28 cellular contexts compared by ENCODE assay signal in genomic region chr2:138497294-138497693, GRCh38. TPM values are rescaled to one million over a fixed set of nuclear protein-coding genes. Genes with fewer than 3 reads are reported as not detected.
DNase-seq lines count a peak whose midpoint lies in the region; ATAC-seq, FAIRE-seq and TF ChIP-seq lines count a peak whose summit lies in the region.
"Had no signal": no experiment of that assay in that cellular context is flagged by ENCODE, and none has a peak within 500 bp of the region (broad histone marks: within the 10 kb centered on the region; RNA-seq: fewer than 3 reads in every experiment).

No MANE protein-coding gene starts in this region.

- no peaks in the 10 kb centered on the region; a peak in 1 of 5 replicates for H3K27me3 ChIP-seq in HepG2 (ENCODE audit: control insufficient read depth in 1 of 2, insufficient read depth in 2 of 2, low read length in 2 of 2)
- no peaks in the 10 kb centered on the region for H3K27me3 ChIP-seq in right lobe of liver
- H3K27me3 ChIP-seq in endothelial cell of umbilical vein (ENCODE audit: control insufficient read depth in 2 of 2, insufficient read depth in 2 of 2, low read length in 2 of 2), result no peaks in the 10 kb centered on the region
- no peaks in the 10 kb centered on the region for H3K27me3 ChIP-seq in GM23248 (replicated peaks; ENCODE audit: insufficient read depth)
- H3K27me3 ChIP-seq: BLaER1 treated with 17β-estradiol and CSF1 and Interleukin-3, amounts not matched to agents 10 nM and 100 nM had no signal

- H3K4me1 Mint-ChIP-seq in activated CD8-positive, alpha-beta T cell treated with anti-CD3 and anti-CD28 coated beads for 36 hours (ENCODE audit: low read depth), result peaks cover 13% of the 10 kb centered on the region
- peaks cover 8% of the 10 kb centered on the region for H3K4me1 Mint-ChIP-seq in activated CD8-positive, alpha-beta T cell treated with anti-CD3 and anti-CD28 coated beads, Interleukin-2, amount 10 ng/mL, durations not matched to agents 7 days and 5 days (ENCODE audit: low read depth)
- peaks cover 12% of the 10 kb centered on the region for H3K4me1 Mint-ChIP-seq in activated B cell treated with CpG ODN at 0.5 μM for 24 hours

- BruUV-seq in HepG2 (replicated peaks; lab: Mats Ljungman, UMichigan) (no TSS peak), endothelial cell of umbilical vein (replicated peaks; lab: Mats Ljungman, UMichigan) (no TSS peak)

- TF ChIP-seq EP300 in HepG2 (IDR thresholded peaks at IDR 0.05; ENCODE audit: low read depth in 2 of 2, low read length in 2 of 2), result no peak
- no peak for TF ChIP-seq EP300 in HepG2 (CRISPR knock-in tag; IDR thresholded peaks at IDR 0.05; ENCODE audit: borderline replicate concordance)

- 97% methylated on average over 4 of the region's 4 CpGs for WGBS in HepG2 (ENCODE audit: low lambda C conversion rate)
- WGBS in right lobe of liver (ENCODE audit: insufficient coverage, low coverage, low lambda C conversion rate, missing lambda C conversion rate), result 100% methylated on average over 4 of the region's 4 CpGs
- 89 to 100% methylated on average over 3 to 4 of the region's 4 CpGs for WGBS in GM23248 (ENCODE audit: low coverage in 1 of 2, low lambda C conversion rate in 2 of 2, missing lambda C conversion rate in 2 of 2), 2 experiments

- POLR2A ChIA-PET in activated CD8-positive, alpha-beta T cell treated with anti-CD3 and anti-CD28 coated beads for 36 hours (lab: Charles Lee), result no interaction called here
- POLR2A ChIA-PET in activated CD8-positive, alpha-beta T cell treated with anti-CD3 and anti-CD28 coated beads, Interleukin-2, amount 10 ng/mL, durations not matched to agents 7 days and 5 days (lab: Charles Lee), result no interaction called here
- POLR2A ChIA-PET in HepG2 (lab: Yijun Ruan, JAX) (no interaction called here), activated B cell treated with CpG ODN at 0.5 μM for 24 hours (lab: Charles Lee) (no interaction called here), endothelial cell of umbilical vein (lab: Charles Lee) (no interaction called here)

- H3K4me3 ChIP-seq in HepG2 (replicated peaks in 1 of 3; ENCODE audit: insufficient read depth in 1 of 3, low read depth in 2 of 3, low read length in 3 of 3) (no peak overlapping the region), right lobe of liver (no peak overlapping the region), endothelial cell of umbilical vein (replicated peaks in 1 of 3; ENCODE audit: insufficient read depth in 1 of 3, low read depth in 1 of 3, low read length in 3 of 3) (no peak overlapping the region), GM23248 (no peak overlapping the region)
- H3K4me3 ChIP-seq: A549; BLaER1 treated with 17β-estradiol and CSF1 and Interleukin-3, amounts not matched to agents 10 nM and 100 nM; GM12878 had no signal

- TF ChIP-seq CTCF in activated CD8-positive, alpha-beta T cell treated with anti-CD3 and anti-CD28 coated beads for 36 hours (IDR thresholded peaks at IDR 0.05), result peak; percentile 13
- no peak for TF ChIP-seq CTCF in HepG2 (CRISPR knock-in tag; IDR thresholded peaks at IDR 0.05)
- no peak for TF ChIP-seq CTCF in right lobe of liver (IDR thresholded peaks at IDR 0.05)
- TF ChIP-seq CTCF in activated B cell treated with CpG ODN at 0.5 μM for 24 hours (IDR thresholded peaks at IDR 0.05), result peak; percentile 40
- no peak for TF ChIP-seq CTCF in endothelial cell of umbilical vein (IDR thresholded peaks at IDR 0.05; ENCODE audit: extremely low read depth in 1 of 2, insufficient read depth in 1 of 2, low read depth in 1 of 2, low read length in 2 of 2)

- no peaks in the 10 kb centered on the region for H3K9me3 Mint-ChIP-seq in activated CD8-positive, alpha-beta T cell treated with anti-CD3 and anti-CD28 coated beads for 36 hours
- no peaks in the 10 kb centered on the region for H3K9me3 Mint-ChIP-seq in activated CD8-positive, alpha-beta T cell treated with anti-CD3 and anti-CD28 coated beads, Interleukin-2, amount 10 ng/mL, durations not matched to agents 7 days and 5 days (ENCODE audit: insufficient read depth)
- H3K9me3 Mint-ChIP-seq in activated B cell treated with CpG ODN at 0.5 μM for 24 hours, result no peaks in the 10 kb centered on the region
- H3K9me3 Mint-ChIP-seq: CD4-positive, alpha-beta memory T cell; CD4-positive, CD25-positive, alpha-beta regulatory T cell; CD8-positive, alpha-beta memory T cell had no signal

- no peak overlapping the region for H3K4me2 ChIP-seq in HepG2 (ENCODE audit: low read depth, low read length)
- no peak overlapping the region for H3K4me2 ChIP-seq in endothelial cell of umbilical vein (ENCODE audit: insufficient read depth, low read length)
- H3K4me2 ChIP-seq in GM23248 (ENCODE audit: unreplicated experiment), result no peak overlapping the region
- H3K4me2 ChIP-seq: A549; BLaER1 treated with 17β-estradiol and CSF1 and Interleukin-3, amounts not matched to agents 10 nM and 100 nM had no signal

- H3K27me3 Mint-ChIP-seq in activated CD8-positive, alpha-beta T cell treated with anti-CD3 and anti-CD28 coated beads for 36 hours, result no peaks in the 10 kb centered on the region
- no peaks in the 10 kb centered on the region for H3K27me3 Mint-ChIP-seq in activated CD8-positive, alpha-beta T cell treated with anti-CD3 and anti-CD28 coated beads, Interleukin-2, amount 10 ng/mL, durations not matched to agents 7 days and 5 days (ENCODE audit: low read depth)
- no peaks in the 10 kb centered on the region for H3K27me3 Mint-ChIP-seq in activated B cell treated with CpG ODN at 0.5 μM for 24 hours
- H3K27me3 Mint-ChIP-seq: B cell; CD4-positive, CD25-positive, alpha-beta regulatory T cell; CD8-positive, alpha-beta memory T cell had no signal

- CTCF ChIA-PET in activated CD8-positive, alpha-beta T cell treated with anti-CD3 and anti-CD28 coated beads for 36 hours (lab: Charles Lee), result no interaction called here
- CTCF ChIA-PET in activated CD8-positive, alpha-beta T cell treated with anti-CD3 and anti-CD28 coated beads, Interleukin-2, amount 10 ng/mL, durations not matched to agents 7 days and 5 days (lab: Charles Lee), result no interaction called here
- CTCF ChIA-PET in HepG2 (lab: Yijun Ruan, JAX; ENCODE audit: low intra/inter-chr PET ratio, low total read pairs) (no interaction called here), activated B cell treated with CpG ODN at 0.5 μM for 24 hours (lab: Charles Lee) (no interaction called here), endothelial cell of umbilical vein (lab: Charles Lee) (interaction anchor here (1.3 kb wide), 1 partner anchor 11 kb away, joined by 4 read pairs; no protein-coding TSS in a partner anchor)

- ATAC-seq in activated CD8-positive, alpha-beta T cell treated with anti-CD3 and anti-CD28 coated beads for 36 hours, result no peak
- no peak for ATAC-seq in activated CD8-positive, alpha-beta T cell treated with anti-CD3 and anti-CD28 coated beads, Interleukin-2, amount 10 ng/mL, durations not matched to agents 7 days and 5 days
- ATAC-seq in HepG2, result no peak
- no peak for ATAC-seq in right lobe of liver
- no peak for ATAC-seq in activated B cell treated with CpG ODN at 0.5 μM for 24 hours (ENCODE audit: low read depth)
- ATAC-seq: A549, GM12878 had no signal

- H3K9ac ChIP-seq in HepG2 (ENCODE audit: insufficient read depth, low read depth, low read length) (no peak overlapping the region), endothelial cell of umbilical vein (replicated peaks; ENCODE audit: extremely low read depth, insufficient read depth, low read length) (no peak overlapping the region), GM23248 (no peak overlapping the region)
- H3K9ac ChIP-seq: BLaER1 treated with 17β-estradiol and CSF1 and Interleukin-3, amounts not matched to agents 10 nM and 100 nM had no signal

- H3F3A ChIP-seq in GM23248 (ENCODE audit: insufficient read depth), result 0 out of 2 replicates have a peak, but pooled peaks cover under 1% of the 10 kb centered on the region

- peaks cover 20% of the 10 kb centered on the region for H3K79me2 ChIP-seq in HepG2 (ENCODE audit: insufficient read depth, low read length)
- H3K79me2 ChIP-seq in endothelial cell of umbilical vein (ENCODE audit: control insufficient read depth, insufficient read depth, low read length), result peaks cover 3% of the 10 kb centered on the region
- H3K79me2 ChIP-seq in GM23248 (ENCODE audit: insufficient read depth), result peaks cover 9% of the 10 kb centered on the region

- FAIRE-seq in HepG2 (lab: Jason Lieb, UNC) (no peak), endothelial cell of umbilical vein (lab: Jason Lieb, UNC) (peak; percentile 4)
- FAIRE-seq: A549, GM12878, GM12892, GM18507 had no signal

- H3K4me1 ChIP-seq in HepG2 (ENCODE audit: insufficient read depth, low read length) (peaks cover 69% of the 10 kb centered on the region), right lobe of liver (peaks cover 0 to 18% (median 1%) of the 10 kb centered on the region in 4 donors), endothelial cell of umbilical vein (ENCODE audit: control insufficient read depth, extremely low read depth, insufficient read depth, low read length) (peaks cover 8% of the 10 kb centered on the region), GM23248 (ENCODE audit: insufficient read depth) (no peaks in the 10 kb centered on the region)

- H3K27ac Mint-ChIP-seq in activated CD8-positive, alpha-beta T cell treated with anti-CD3 and anti-CD28 coated beads for 36 hours, result no peak overlapping the region
- no peak overlapping the region for H3K27ac Mint-ChIP-seq in activated CD8-positive, alpha-beta T cell treated with anti-CD3 and anti-CD28 coated beads, Interleukin-2, amount 10 ng/mL, durations not matched to agents 7 days and 5 days
- H3K27ac Mint-ChIP-seq in activated B cell treated with CpG ODN at 0.5 μM for 24 hours, result no peak overlapping the region
- H3K27ac Mint-ChIP-seq: B cell; CD4-positive, alpha-beta memory T cell; CD4-positive, CD25-positive, alpha-beta regulatory T cell had no signal

- TF ChIP-seq POLR2A in HepG2 (IDR thresholded peaks at IDR 0.05; ENCODE audit: insufficient read depth in 1 of 2, low read depth in 2 of 2, low read length in 2 of 2) (no peak), right lobe of liver (IDR thresholded peaks at IDR 0.05) (no peak), endothelial cell of umbilical vein (IDR thresholded peaks at IDR 0.05; ENCODE audit: low read depth, low read length) (no peak)

- no peak overlapping the region for H3K27ac ChIP-seq in HepG2 (ENCODE audit: extremely low read length, insufficient read depth, low read length)
- H3K27ac ChIP-seq in right lobe of liver, result no peak overlapping the region
- no peak overlapping the region for H3K27ac ChIP-seq in endothelial cell of umbilical vein (ENCODE audit: insufficient read depth, low read depth, low read length)
- no peak overlapping the region for H3K27ac ChIP-seq in GM23248
- H3K27ac ChIP-seq: 22Rv1; A549; BLaER1 treated with 17β-estradiol and CSF1 and Interleukin-3, amounts not matched to agents 10 nM and 100 nM; C4-2B had no signal

- H3K9me2 ChIP-seq in GM23248 (ENCODE audit: insufficient read depth), result no peaks in the 10 kb centered on the region

- no peaks in the 10 kb centered on the region for H3K9me1 ChIP-seq in endothelial cell of umbilical vein (replicated peaks; ENCODE audit: control insufficient read depth, extremely low read depth, insufficient read depth, low read length)

- no peak for TF ChIP-seq RAD21 in HepG2 (CRISPR knock-in tag; IDR thresholded peaks at IDR 0.05)

- intact Hi-C loops in activated CD8-positive, alpha-beta T cell treated with anti-CD3 and anti-CD28 coated beads for 36 hours (cut with micrococcal nuclease), result no loop called here
- intact Hi-C loops in HepG2 (cut with micrococcal nuclease; ENCODE audit: unreplicated experiment) (no loop called here), right lobe of liver (cut with DNase I) (no loop called here), activated B cell treated with CpG ODN at 0.5 μM for 24 hours (cut with micrococcal nuclease) (no loop called here), endothelial cell of umbilical vein (cut with micrococcal nuclease) (no loop called here)

- H3K36me3 Mint-ChIP-seq in activated CD8-positive, alpha-beta T cell treated with anti-CD3 and anti-CD28 coated beads for 36 hours (ENCODE audit: low read depth), result peaks cover 6% of the 10 kb centered on the region
- peaks cover 1% of the 10 kb centered on the region for H3K36me3 Mint-ChIP-seq in activated CD8-positive, alpha-beta T cell treated with anti-CD3 and anti-CD28 coated beads, Interleukin-2, amount 10 ng/mL, durations not matched to agents 7 days and 5 days (ENCODE audit: low read depth)
- H3K36me3 Mint-ChIP-seq in activated B cell treated with CpG ODN at 0.5 μM for 24 hours (ENCODE audit: low read depth), result peaks cover 4% of the 10 kb centered on the region
- H3K36me3 Mint-ChIP-seq: CD4-positive, CD25-positive, alpha-beta regulatory T cell had no signal

- no peak overlapping the region for H3K4me3 Mint-ChIP-seq in activated CD8-positive, alpha-beta T cell treated with anti-CD3 and anti-CD28 coated beads for 36 hours
- H3K4me3 Mint-ChIP-seq in activated CD8-positive, alpha-beta T cell treated with anti-CD3 and anti-CD28 coated beads, Interleukin-2, amount 10 ng/mL, durations not matched to agents 7 days and 5 days, result no peak overlapping the region
- no peak overlapping the region for H3K4me3 Mint-ChIP-seq in activated B cell treated with CpG ODN at 0.5 μM for 24 hours
- H3K4me3 Mint-ChIP-seq: B cell; CD4-positive, alpha-beta memory T cell had no signal

- H3K9me3 ChIP-seq in HepG2 (ENCODE audit: low read length) (no peaks in the 10 kb centered on the region), right lobe of liver (no peaks in the 10 kb centered on the region), endothelial cell of umbilical vein (replicated peaks; ENCODE audit: control insufficient read depth, insufficient read depth, low read length) (no peaks in the 10 kb centered on the region), GM23248 (ENCODE audit: low read depth) (no peaks in the 10 kb centered on the region)
- H3K9me3 ChIP-seq: A549; BLaER1 treated with 17β-estradiol and CSF1 and Interleukin-3, amounts not matched to agents 10 nM and 100 nM had no signal

- in situ Hi-C loops in HepG2 (cut with HindIII; ENCODE audit: extremely low pct_ligation_motif_present, low pct_unique_long_range_greater_than_20kb), result no loop called here
- in situ Hi-C loops in GM23248 (cut with MboI), result no loop called here

- dilution Hi-C loops in endothelial cell of umbilical vein (cut with MboI; ENCODE audit: extremely low pct_ligation_motif_present, low sequenced_read_pairs), result no loop called here

- no peak for DNase-seq in activated CD8-positive, alpha-beta T cell treated with anti-CD3 and anti-CD28 coated beads for 36 hours
- DNase-seq in activated CD8-positive, alpha-beta T cell treated with anti-CD3 and anti-CD28 coated beads, Interleukin-2, amount 10 ng/mL, durations not matched to agents 7 days and 5 days, result no peak
- no peak for DNase-seq in HepG2 (ENCODE audit: low spot score)
- DNase-seq in right lobe of liver, result no peak
- no peak for DNase-seq in activated B cell treated with CpG ODN at 0.5 μM for 24 hours
- no peak for DNase-seq in endothelial cell of umbilical vein (ENCODE audit: low read depth, low spot score)
- DNase-seq in GM23248, result no peak
- DNase-seq in NCI-H2107 (lab: John Stamatoyannopoulos, UW), result no peak
- DNase-seq: AML-193; CD4-positive, alpha-beta memory T cell; CD4-positive, CD25-positive, alpha-beta regulatory T cell; CD8-positive, alpha-beta memory T cell; COR-L47; DMS 273 treated with DMSO at 0.1 percent for 48 hours; DMS153; DMS53; DMS79; DND-41; EL; GDM1 had no signal

- no peaks in the 10 kb centered on the region for H4K20me1 ChIP-seq in HepG2 (ENCODE audit: insufficient read depth, low read length)
- H4K20me1 ChIP-seq in endothelial cell of umbilical vein (replicated peaks; ENCODE audit: control insufficient read depth, extremely low read depth, insufficient read depth, low read length), result no peaks in the 10 kb centered on the region
- no peaks in the 10 kb centered on the region for H4K20me1 ChIP-seq in GM23248 (ENCODE audit: insufficient read depth)

- H3K36me3 ChIP-seq in HepG2 (replicated peaks in 1 of 2; ENCODE audit: control insufficient read depth in 1 of 2, insufficient read depth in 2 of 2, low read length in 2 of 2), result no peaks in the 10 kb centered on the region; a peak in 1 of 5 replicates
- H3K36me3 ChIP-seq in right lobe of liver, result no peaks in the 10 kb centered on the region
- no peaks in the 10 kb centered on the region for H3K36me3 ChIP-seq in endothelial cell of umbilical vein (ENCODE audit: control insufficient read depth in 2 of 2, extremely low read depth in 1 of 2, insufficient read depth in 2 of 2, low read length in 2 of 2)
- no peaks in the 10 kb centered on the region for H3K36me3 ChIP-seq in GM23248 (ENCODE audit: low read depth)
- H3K36me3 ChIP-seq: BLaER1 treated with 17β-estradiol and CSF1 and Interleukin-3, amounts not matched to agents 10 nM and 100 nM had no signal

- H2AFZ ChIP-seq in HepG2 (ENCODE audit: low read length) (no peak overlapping the region), endothelial cell of umbilical vein (ENCODE audit: low read depth, low read length) (no peak overlapping the region), GM23248 (no peak overlapping the region)

RNA-seq across cellular contexts. Expression of gene SPOPL, which starts 4.3 kb away (rescaled TPM):
- 1 to 10 TPM; 8.9 to 9.6 TPM for total RNA-seq in activated CD8-positive, alpha-beta T cell treated with anti-CD3 and anti-CD28 coated beads for 36 hours
- 10 to 100 TPM; 13.0 to 15.6 TPM for total RNA-seq in activated CD8-positive, alpha-beta T cell treated with anti-CD3 and anti-CD28 coated beads, Interleukin-2, amount 10 ng/mL, durations not matched to agents 7 days and 5 days
- total RNA-seq in HepG2 (2016; rRNA removed; fragmentation: Illumina TruSeq; extraction: Trizol) (51.6 and 68.8 TPM in 2 replicates), right lobe of liver (10 to 100 TPM; 10.6 to 14.8 (median 12.3) TPM), activated B cell treated with CpG ODN at 0.5 μM for 24 hours (32.5 and 36.9 TPM in 2 replicates), endothelial cell of umbilical vein (14.9 and 17.4 TPM in 2 replicates)
- total RNA-seq in HepG2 (2016; cell fraction: cytosol; rRNA removed; fragmentation: Illumina TruSeq; extraction: Trizol; ENCODE audit: low read depth), result 10.0 and 11.5 TPM in 2 replicates
- total RNA-seq in HepG2 (2016; cell fraction: insoluble cytoplasmic fraction; rRNA removed; fragmentation: Illumina TruSeq; extraction: Trizol), result 47.5 and 62.1 TPM in 2 replicates
- total RNA-seq in HepG2 (2016; cell fraction: membrane; rRNA removed; fragmentation: Illumina TruSeq; extraction: Trizol), result 48.3 and 49.1 TPM in 2 replicates
- total RNA-seq in HepG2 (2016; cell fraction: nucleus; rRNA removed; fragmentation: Illumina TruSeq; extraction: Trizol), result 43.8 and 44.8 TPM in 2 replicates
- polyA plus RNA-seq in HepG2 (2011; rRNA removed) (11.0 and 12.6 TPM in 2 replicates), endothelial cell of umbilical vein (2.0 and 3.1 TPM in 2 replicates), GM23248 (2016; fragmentation: Nextera tagmentation; extraction: Ambion mirVana) (3.5 and 3.6 TPM in 2 replicates)
- 6.4 and 7.3 TPM in 2 replicates for polyA plus RNA-seq in HepG2 (2011; cell fraction: cytosol; rRNA removed)
- polyA plus RNA-seq in HepG2 (2011; cell fraction: nucleus; rRNA removed), result 11.9 and 15.1 TPM in 2 replicates
- 18.9 and 24.1 TPM in 2 replicates for polyA plus RNA-seq in HepG2 (2012)
- polyA plus RNA-seq in HepG2 (2016; cell fraction: cytosol; fragmentation: Illumina TruSeq; extraction: Trizol; ENCODE audit: low read depth), result 4.1 and 6.0 TPM in 2 replicates
- polyA plus RNA-seq in HepG2 (2016; cell fraction: insoluble cytoplasmic fraction; fragmentation: Illumina TruSeq; extraction: Trizol; ENCODE audit: low read depth), result 33.9 and 34.3 TPM in 2 replicates
- polyA plus RNA-seq in HepG2 (2016; cell fraction: membrane; fragmentation: Illumina TruSeq; extraction: Trizol; ENCODE audit: low read depth), result 18.7 and 19.9 TPM in 2 replicates
- 16.2 and 18.6 TPM in 2 replicates for polyA plus RNA-seq in HepG2 (2016; cell fraction: nucleus; fragmentation: Illumina TruSeq; extraction: Trizol; ENCODE audit: insufficient read depth, low read depth)
- polyA minus RNA-seq in HepG2 (2011; rRNA and poly(A)+ RNA removed; ENCODE audit: low replicate concordance), result 4.7 and 17.9 TPM in 2 replicates
- 17.1 and 17.5 TPM in 2 replicates for polyA minus RNA-seq in HepG2 (2011; cell fraction: cytosol; rRNA and poly(A)+ RNA removed)
- polyA minus RNA-seq in HepG2 (2011; cell fraction: nucleus; rRNA and poly(A)+ RNA removed), result 74.5 and 98.8 TPM in 2 replicates
- polyA plus RNA-seq in endothelial cell of umbilical vein (2011; cell fraction: cytosol; rRNA removed), result 5.2 and 5.7 TPM in 2 replicates
- 9.4 and 12.4 TPM in 2 replicates for polyA plus RNA-seq in endothelial cell of umbilical vein (2011; cell fraction: nucleus; rRNA removed)
- polyA plus RNA-seq in endothelial cell of umbilical vein (2012), result 7.6 and 10.0 TPM in 2 replicates
- polyA minus RNA-seq in endothelial cell of umbilical vein, result 10.8 and 12.0 TPM in 2 replicates
- 5.3 TPM for polyA minus RNA-seq in endothelial cell of umbilical vein (2011; cell fraction: cytosol; rRNA and poly(A)+ RNA removed)
- polyA minus RNA-seq in endothelial cell of umbilical vein (2011; cell fraction: nucleus; rRNA and poly(A)+ RNA removed), result 20.5 and 30.4 TPM in 2 replicates
- total RNA-seq in GM23248 (2014; rRNA removed; shearing (Covaris generic)), result 9.5 and 12.0 TPM in 2 replicates

Comparison
In these comparisons a context has a peak if more than half of its experiments do, and no peak if none do; other contexts are left out.
1. CTCF ChIP-seq: peak in activated CD8-positive, alpha-beta T cell treated with anti-CD3 and anti-CD28 coated beads for 36 hours (single experiment) and activated B cell treated with CpG ODN at 0.5 μM for 24 hours (single experiment); none in HepG2 (single experiment), right lobe of liver (0 of 4) and endothelial cell of umbilical vein (0 of 2).